Comparison of ENCODE assay signal across 13 cellular contexts in genomic region chr15:60420322-60420721, GRCh38.
"Had no signal": no experiment of that assay in that cellular context is flagged by ENCODE, and none has a peak within 500 bp of the region (broad histone marks: within the 10 kb centered on the region; RNA-seq: fewer than 3 reads in every experiment).

No MANE protein-coding gene starts in this region.

- H3K9me3 ChIP-seq: body of pancreas, stomach, thoracic aorta had no signal

- H3K36me3 ChIP-seq: thoracic aorta had no signal

- H3K27me3 ChIP-seq: body of pancreas, stomach had no signal

- ATAC-seq: activated CD8-positive, alpha-beta T cell treated with anti-CD3 and anti-CD28 coated beads for 36 hours; body of pancreas; effector memory CD8-positive, alpha-beta T cell had no signal

- DNase-seq: activated CD4-positive, alpha-beta T cell treated with anti-CD3 and anti-CD28 coated beads for 1 hour; activated CD8-positive, alpha-beta memory T cell treated with anti-CD3 and anti-CD28 coated beads, Interleukin-2, amount 50 U/mL, for 48 hours; activated CD8-positive, alpha-beta T cell treated with anti-CD3 and anti-CD28 coated beads for 36 hours; activated naive CD4-positive, alpha-beta T cell; body of pancreas; effector memory CD8-positive, alpha-beta T cell; erythroblast; hippocampal formation; nephron progenitor cell; stimulated activated CD4-positive, alpha-beta T cell treated with anti-CD3 and anti-CD28 coated beads, Interleukin-4, amount 100 ng/mL, for 4 hours; stomach; T-helper 9 cell had no signal

- H3K4me3 ChIP-seq: body of pancreas, stomach, thoracic aorta had no signal

- H3K27ac ChIP-seq: body of pancreas, stomach, thoracic aorta had no signal
